Comparison of ENCODE assay signal across 12 cellular contexts in genomic region chr19:54211214-54211613, GRCh38. TPM values are rescaled to one million over a fixed set of nuclear protein-coding genes. Genes with fewer than 3 reads are reported as not detected.
DNase-seq lines count a peak whose midpoint lies in the region; TF ChIP-seq lines count a peak whose summit lies in the region.
"Had no signal": no experiment of that assay in that cellular context is flagged by ENCODE, and none has a peak within 500 bp of the region (broad histone marks: within the 10 kb centered on the region; RNA-seq: fewer than 3 reads in every experiment).

No MANE protein-coding gene starts in this region.

- H3K27ac Mint-ChIP-seq in H9 (peak overlapping the region in 2 of 3 experiments; percentile 4 to 90; a peak in 3 of 7 replicates), glutamatergic neuron (ENCODE audit: unreplicated experiment) (peak overlapping the region; percentile 93)
- H3K27ac Mint-ChIP-seq in activated CD4-positive, alpha-beta memory T cell treated with anti-CD3 and anti-CD28 coated beads for 36 hours = peak overlapping the region; percentile 89

- H3K14ac ChIP-seq in H9 (ENCODE audit: insufficient read depth, low read length) = no peak overlapping the region

- H3K27me3 ChIP-seq in H9 (ENCODE audit: insufficient read depth, low read length) = no peaks in the 10 kb centered on the region
- no peaks in the 10 kb centered on the region for H3K27me3 ChIP-seq in skeletal muscle tissue (ENCODE audit: control insufficient read depth in 3 of 3, insufficient read depth in 3 of 3, low read length in 3 of 3)
- H3K27me3 ChIP-seq: right atrium auricular region had no signal

- peaks cover 36 to 52% (median 39%) of the 10 kb centered on the region in 3 experiments; a peak in 6 of 7 replicates for H3K36me3 Mint-ChIP-seq in H9 (ENCODE audit: insufficient read depth in 1 of 3, low read depth in 3 of 3)
- peaks cover 57% of the 10 kb centered on the region for H3K36me3 Mint-ChIP-seq in activated CD4-positive, alpha-beta memory T cell treated with anti-CD3 and anti-CD28 coated beads for 36 hours
- H3K36me3 Mint-ChIP-seq in glutamatergic neuron (ENCODE audit: unreplicated experiment) = peaks cover 14% of the 10 kb centered on the region

- H3K27me3 Mint-ChIP-seq in H9 (ENCODE audit: low read depth) (peaks cover 3% of the 10 kb centered on the region), glutamatergic neuron (ENCODE audit: unreplicated experiment) (peaks cover 4% of the 10 kb centered on the region)
- no peaks in the 10 kb centered on the region for H3K27me3 Mint-ChIP-seq in activated CD4-positive, alpha-beta memory T cell treated with anti-CD3 and anti-CD28 coated beads for 36 hours

- no peak overlapping the region for H2BK120ac ChIP-seq in H9 (ENCODE audit: low read depth, low read length, poor library complexity, severe bottlenecking)

- H2BK20ac ChIP-seq in H9 (ENCODE audit: low read depth, low read length, poor library complexity, severe bottlenecking) = no peak overlapping the region

- no peak overlapping the region for H4K91ac ChIP-seq in H9 (ENCODE audit: insufficient read length, low read depth, low read length)

- CTCF ChIA-PET in activated CD4-positive, alpha-beta memory T cell treated with anti-CD3 and anti-CD28 coated beads for 36 hours (lab: Charles Lee) = interaction anchor here (0.7 to 2.2 kb wide), 3 partner anchors 22 to 55 kb away, joined by 3 to 11 read pairs (median 5); partner anchors contain the start of gene MBOAT7

- no peak overlapping the region for H3K4me3 ChIP-seq in skeletal muscle tissue (ENCODE audit: low read length in 3 of 3)
- H3K4me3 ChIP-seq: lung, right atrium auricular region had no signal

- DNase-seq in H9 = no peak
- DNase-seq in activated CD4-positive, alpha-beta memory T cell treated with anti-CD3 and anti-CD28 coated beads for 36 hours = no peak
- DNase-seq in glutamatergic neuron = no peak
- DNase-seq in NOMO-1 (lab: John Stamatoyannopoulos, UW; ENCODE audit: unreplicated experiment in 2 of 2) = no peak
- no peak for DNase-seq in D341Med (ENCODE audit: low spot score)
- DNase-seq in SK-N-DZ (ENCODE audit: low spot score) = no peak
- DNase-seq in NCI-H1694 (lab: John Stamatoyannopoulos, UW) = no peak
- DNase-seq: NCI-H2029 treated with DMSO at 0.1 percent for 48 hours had no signal

- no peak overlapping the region for H3K4ac ChIP-seq in H9 (ENCODE audit: low read depth, low read length)

- no peaks in the 10 kb centered on the region for H3K79me1 ChIP-seq in H9 (ENCODE audit: insufficient read depth, low read depth, low read length, poor library complexity, severe bottlenecking)

- intact Hi-C loops in activated CD4-positive, alpha-beta memory T cell treated with anti-CD3 and anti-CD28 coated beads for 36 hours (cut with micrococcal nuclease) = loop anchor here (2.0 kb wide), 1 partner anchor 50 kb away; no protein-coding TSS in a partner anchor

- WGBS in H9 (ENCODE audit: extremely low coverage, insufficient read length, low lambda C conversion rate) = no CpG with 5 or more reads among the region's 10 CpGs

- no peak overlapping the region for H3T11ph ChIP-seq in H9 (ENCODE audit: low read length)

- H3K27ac ChIP-seq in H9 (ENCODE audit: insufficient read length, low read depth, low read length) = no peak overlapping the region
- peak overlapping the region; percentile 87 for H3K27ac ChIP-seq in skeletal muscle tissue (ENCODE audit: low read depth, low read length)

- no peak overlapping the region for H4K8ac ChIP-seq in H9 (replicated peaks; ENCODE audit: insufficient read length, low read depth, low read length)

- H3K18ac ChIP-seq in H9 (ENCODE audit: insufficient read length, low read depth, low read length) = no peak overlapping the region

- H3K4me3 Mint-ChIP-seq in H9 (no peak overlapping the region), glutamatergic neuron (ENCODE audit: unreplicated experiment) (peak overlapping the region; percentile 40)
- H3K4me3 Mint-ChIP-seq in activated CD4-positive, alpha-beta memory T cell treated with anti-CD3 and anti-CD28 coated beads for 36 hours = no peak overlapping the region

- H3K9me3 ChIP-seq in H9 (ENCODE audit: control insufficient read depth, low read depth, low read length) (no peaks in the 10 kb centered on the region), skeletal muscle tissue (ENCODE audit: control insufficient read depth in 3 of 3, low read length in 3 of 3) (no peaks in the 10 kb centered on the region)
- H3K9me3 ChIP-seq: right atrium auricular region had no signal

- H3K56ac ChIP-seq in H9 (ENCODE audit: insufficient read length, low read depth, low read length) = no peak overlapping the region

- no peak overlapping the region for H2BK5ac ChIP-seq in H9 (ENCODE audit: insufficient read length, low read length)

- H2BK15ac ChIP-seq in H9 (ENCODE audit: low read depth, low read length) = no peak overlapping the region

- no peak overlapping the region for H3K4me2 ChIP-seq in H9 (ENCODE audit: insufficient read depth, insufficient read length, low read length)

- H3K9ac ChIP-seq in H9 (ENCODE audit: extremely low read depth, insufficient read length, low read length) = no peak overlapping the region
- no peak overlapping the region for H3K9ac ChIP-seq in skeletal muscle tissue (ENCODE audit: low read depth in 1 of 3, low read length in 3 of 3)

- H2AK5ac ChIP-seq in H9 (ENCODE audit: insufficient read length, low read length) = no peak overlapping the region

- H3K9me3 Mint-ChIP-seq in H9 (peaks cover 0 to 2% of the 10 kb centered on the region in 2 experiments; a peak in 2 of 5 replicates), glutamatergic neuron (ENCODE audit: unreplicated experiment) (peaks cover 11% of the 10 kb centered on the region)
- no peaks in the 10 kb centered on the region for H3K9me3 Mint-ChIP-seq in activated CD4-positive, alpha-beta memory T cell treated with anti-CD3 and anti-CD28 coated beads for 36 hours

- H3K4me1 Mint-ChIP-seq in H9 (peaks cover 17 to 25% of the 10 kb centered on the region in 2 experiments), glutamatergic neuron (ENCODE audit: low read depth, unreplicated experiment) (peaks cover 22% of the 10 kb centered on the region)
- H3K4me1 Mint-ChIP-seq in activated CD4-positive, alpha-beta memory T cell treated with anti-CD3 and anti-CD28 coated beads for 36 hours (ENCODE audit: low read depth) = peaks cover 52% of the 10 kb centered on the region

- no peak overlapping the region for H2AFZ ChIP-seq in H9 (ENCODE audit: low read length)

- H3K4me1 ChIP-seq in H9 (ENCODE audit: insufficient read depth, low read length) (no peaks in the 10 kb centered on the region), skeletal muscle tissue (ENCODE audit: control insufficient read depth in 3 of 3, insufficient read depth in 3 of 3, low read length in 3 of 3) (peaks cover 36 to 41% (median 41%) of the 10 kb centered on the region in 3 donors)

- H3K23ac ChIP-seq in H9 (ENCODE audit: insufficient read length, low read depth, low read length) = no peak overlapping the region

- peaks cover 3% of the 10 kb centered on the region for H4K20me1 ChIP-seq in H9 (ENCODE audit: control insufficient read depth, insufficient read depth, insufficient read length)

- peaks cover 17 to 23% (median 21%) of the 10 kb centered on the region in 3 donors for H3K36me3 ChIP-seq in skeletal muscle tissue (ENCODE audit: control insufficient read depth in 3 of 3, insufficient read depth in 3 of 3, low read length in 3 of 3)

- H4K5ac ChIP-seq in H9 (ENCODE audit: insufficient read length, low read depth, low read length) = no peak overlapping the region

- H2BK12ac ChIP-seq in H9 (ENCODE audit: insufficient read length, low read depth, low read length) = no peak overlapping the region

- TF ChIP-seq CTCF in H9 (conservative IDR thresholded peaks at IDR 0.05) (no peak), glutamatergic neuron (IDR thresholded peaks at IDR 0.05; ENCODE audit: partially characterized antibody, unreplicated experiment) (no peak)

- POLR2A ChIA-PET in activated CD4-positive, alpha-beta memory T cell treated with anti-CD3 and anti-CD28 coated beads for 36 hours (lab: Charles Lee) = interaction anchor here (1.1 to 8.2 kb wide), 4 partner anchors 9 to 41 kb away, joined by 3 to 103 read pairs (median 13); partner anchors contain the start of genes MBOAT7, RPS9 and TSEN34

- no peaks in the 10 kb centered on the region for H3K23me2 ChIP-seq in H9 (ENCODE audit: insufficient read length, low read depth, low read length, poor library complexity, severe bottlenecking)

- no peaks in the 10 kb centered on the region for H3K79me2 ChIP-seq in H9 (ENCODE audit: insufficient read depth, low read length)

RNA-seq across cellular contexts. Expression of gene RPS9, which starts 10.6 kb away (rescaled TPM):
- total RNA-seq in H9 (2021) = 1,674 and 1,679 TPM in 2 replicates
- total RNA-seq in activated CD4-positive, alpha-beta memory T cell treated with anti-CD3 and anti-CD28 coated beads for 36 hours = 1,000 to 10,000 TPM; 1,595 to 1,653 TPM
- total RNA-seq in glutamatergic neuron (ENCODE audit: unreplicated experiment) = 557 TPM
- 4,630 TPM for total RNA-seq in skeletal muscle tissue
- 2,709 and 3,172 TPM in 2 replicates for polyA plus RNA-seq in SK-N-DZ (2014; cell fraction: cytosol; rRNA removed)
- polyA plus RNA-seq in SK-N-DZ (2014; cell fraction: nucleus; rRNA removed) = 1,265 and 1,543 TPM in 2 replicates

RNA-seq across cellular contexts. Expression of gene LILRB3, which starts 11.6 kb away (rescaled TPM):
- not detected in 2 replicates for total RNA-seq in H9 (2021)
- total RNA-seq in activated CD4-positive, alpha-beta memory T cell treated with anti-CD3 and anti-CD28 coated beads for 36 hours = 1 to 10 TPM in 1 of 2 experiments, under 1 TPM in 1; 0.68 to 1.6 TPM
- not detected for total RNA-seq in glutamatergic neuron (ENCODE audit: unreplicated experiment)
- total RNA-seq in skeletal muscle tissue = 4.2 TPM
- polyA plus RNA-seq in SK-N-DZ (2014; cell fraction: cytosol; rRNA removed) = not detected in 2 replicates
- polyA plus RNA-seq in SK-N-DZ (2014; cell fraction: nucleus; rRNA removed) = not detected in 2 replicates
- total RNA-seq: dermis microvascular lymphatic vessel endothelial cell had no signal

RNA-seq across cellular contexts. Expression of gene TSEN34, which starts 20.1 kb away (rescaled TPM):
- total RNA-seq in H9 (2021) (28.3 and 29.0 TPM in 2 replicates), glutamatergic neuron (ENCODE audit: unreplicated experiment) (44.8 TPM), skeletal muscle tissue (29.7 TPM)
- 10 to 100 TPM; 15.5 to 16.3 TPM for total RNA-seq in activated CD4-positive, alpha-beta memory T cell treated with anti-CD3 and anti-CD28 coated beads for 36 hours
- 89.5 and 92.5 TPM in 2 replicates for polyA plus RNA-seq in SK-N-DZ (2014; cell fraction: cytosol; rRNA removed)
- polyA plus RNA-seq in SK-N-DZ (2014; cell fraction: nucleus; rRNA removed) = 52.2 and 65.4 TPM in 2 replicates

RNA-seq across cellular contexts. Expression of gene MBOAT7, which starts 21.8 kb away (rescaled TPM):
- total RNA-seq in H9 (2021) = 100 and 103 TPM in 2 replicates
- 100 to 1,000 TPM; 107 to 112 TPM for total RNA-seq in activated CD4-positive, alpha-beta memory T cell treated with anti-CD3 and anti-CD28 coated beads for 36 hours
- 62.0 TPM for total RNA-seq in glutamatergic neuron (ENCODE audit: unreplicated experiment)
- 8.9 TPM for total RNA-seq in skeletal muscle tissue
- polyA plus RNA-seq in SK-N-DZ (2014; cell fraction: cytosol; rRNA removed) = 33.2 and 61.2 TPM in 2 replicates
- 35.2 and 35.3 TPM in 2 replicates for polyA plus RNA-seq in SK-N-DZ (2014; cell fraction: nucleus; rRNA removed)

RNA-seq across cellular contexts. Expression of gene LILRA6, which starts 31.4 kb away (rescaled TPM):
- total RNA-seq in H9 (2021) (not detected in 2 replicates), glutamatergic neuron (ENCODE audit: unreplicated experiment) (not detected), skeletal muscle tissue (under 0.01 TPM)
- total RNA-seq in activated CD4-positive, alpha-beta memory T cell treated with anti-CD3 and anti-CD28 coated beads for 36 hours = under 1 TPM in 1 of 2 experiments, not detected in 1; 0.26 TPM
- not detected in 2 replicates for polyA plus RNA-seq in SK-N-DZ (2014; cell fraction: cytosol; rRNA removed)
- not detected in 2 replicates for polyA plus RNA-seq in SK-N-DZ (2014; cell fraction: nucleus; rRNA removed)
- total RNA-seq: dermis microvascular lymphatic vessel endothelial cell had no signal
